8 cellular contexts compared by ENCODE assay signal in the genomic region with DNA sequence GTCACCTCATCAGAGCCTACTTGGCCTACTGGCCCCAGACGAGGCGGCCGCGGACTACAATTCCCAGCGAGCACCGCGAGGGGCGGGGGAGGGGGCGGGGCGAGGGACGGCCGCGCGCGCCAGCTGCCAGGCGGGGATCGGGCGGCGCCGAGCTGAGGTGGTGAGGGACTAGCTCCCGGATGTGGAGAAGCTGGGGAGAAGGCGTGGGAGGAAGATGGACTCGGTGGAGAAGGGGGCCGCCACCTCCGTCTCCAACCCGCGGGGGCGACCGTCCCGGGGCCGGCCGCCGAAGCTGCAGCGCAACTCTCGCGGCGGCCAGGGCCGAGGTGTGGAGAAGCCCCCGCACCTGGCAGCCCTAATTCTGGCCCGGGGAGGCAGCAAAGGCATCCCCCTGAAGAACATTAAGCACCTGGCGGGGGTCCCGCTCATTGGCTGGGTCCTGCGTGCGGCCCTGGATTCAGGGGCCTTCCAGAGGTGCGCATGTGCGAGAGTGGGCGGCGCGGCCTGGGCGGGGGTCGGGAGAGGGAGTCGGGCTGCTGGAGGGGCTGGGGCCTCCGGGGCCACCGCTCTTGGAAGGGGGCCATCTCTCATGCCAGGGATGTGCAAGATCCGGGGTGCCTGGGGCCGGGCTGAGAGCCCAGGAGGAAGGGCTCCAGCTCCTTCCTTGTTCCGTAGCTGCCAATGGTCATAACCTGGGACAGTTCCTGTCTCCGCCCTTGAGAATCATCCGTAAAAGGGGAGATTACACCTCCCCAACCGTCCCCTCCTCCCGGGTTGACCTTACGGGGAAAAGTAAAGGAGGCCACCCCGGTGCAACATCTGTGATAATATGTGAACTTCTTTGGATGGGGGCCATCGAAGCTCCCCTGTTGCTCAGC. TPM values are rescaled to one million over a fixed set of nuclear protein-coding genes. Genes with fewer than 3 reads are reported as not detected.
DNase-seq lines count a peak whose midpoint lies in the region; ATAC-seq lines count a peak whose summit lies in the region.

A gene (plus strand): TSS at position 129 of the 878 bp plus-strand sequence. CDS start 86 bp downstream, at position 215.

- ATAC-seq in GM18870 (IDR thresholded peaks at IDR 0.05; ENCODE audit: unreplicated experiment) (peak; percentile 73), HG03103 (IDR thresholded peaks at IDR 0.05; ENCODE audit: low read depth, unreplicated experiment) (peak; percentile 80)

- peak; percentile 91 for DNase-seq in AG08396 (ENCODE audit: low spot score)
- peak; percentile 77 for DNase-seq in NCI-H226
- peak; percentile 66 for DNase-seq in activated CD4-positive, alpha-beta T cell treated with anti-CD3 and anti-CD28 coated beads for 1 hour
- peak; percentile 88 for DNase-seq in cerebellum (ENCODE audit: low spot score)
- DNase-seq in kidney glomerular epithelial cell (lab: John Stamatoyannopoulos, UW): peak; percentile 61
- DNase-seq in stimulated activated CD4-positive, alpha-beta T cell treated with anti-CD3 and anti-CD28 coated beads, Interleukin-1b, Interleukin-23, amount 100 ng/mL, for 1 hour (ENCODE audit: low read depth in 2 of 2): peak; percentile 42 to 72

RNA-seq across cellular contexts. Expression of the gene that starts here (rescaled TPM):
- 33.7 TPM for total RNA-seq in cerebellum

Comparison
In these comparisons a context has a peak if more than half of its experiments do, and no peak if none do; other contexts are left out.
1. Peak in every context shown above with its lines: DNase-seq and ATAC-seq.